ENCODE assay signal across 8 cellular contexts in genomic region chr22:36027579-36027959, GRCh38. TPM values are rescaled to one million over a fixed set of nuclear protein-coding genes. Genes with fewer than 3 reads are reported as not detected.
DNase-seq lines count a peak whose midpoint lies in the region; ATAC-seq and TF ChIP-seq lines count a peak whose summit lies in the region.

No MANE protein-coding gene starts in this region.

- no peak for ATAC-seq in activated CD4-positive, CD25-positive, alpha-beta regulatory T cell treated with anti-CD3 and anti-CD28 coated beads, Interleukin-2, amount 50 U/mL, for 24 hours
- ATAC-seq in HG03095 (IDR thresholded peaks at IDR 0.05; ENCODE audit: unreplicated experiment), result no peak

- peaks cover 9% of the 10 kb centered on the region for H3K36me3 ChIP-seq in SK-N-MC (ENCODE audit: insufficient read depth, low read length)

- H3K4me3 ChIP-seq in SK-N-MC, result peak overlapping the region; percentile 78

- peaks cover 48% of the 10 kb centered on the region for H3K27me3 Mint-ChIP-seq in T-helper 1 cell treated with Interleukin-12 subunit alpha and Interleukin-12 subunit beta and Interleukin-4 antibody, amounts not matched to agents 30 μg/mL and 1 μg/mL, for 36 hours (ENCODE audit: low read depth)
- H3K27me3 Mint-ChIP-seq in endothelial cell (ENCODE audit: unreplicated experiment) (peaks cover 19% of the 10 kb centered on the region), nephron progenitor cell (ENCODE audit: low read depth, poor library complexity) (no peaks in the 10 kb centered on the region)

- H3K27ac ChIP-seq in SK-N-MC, result peak overlapping the region; percentile 2; the same call in 1 of the 2 replicates

- H3K9me3 Mint-ChIP-seq in T-helper 1 cell treated with Interleukin-12 subunit alpha and Interleukin-12 subunit beta and Interleukin-4 antibody, amounts not matched to agents 30 μg/mL and 1 μg/mL, for 36 hours, result no peaks in the 10 kb centered on the region
- no peaks in the 10 kb centered on the region for H3K9me3 Mint-ChIP-seq in endothelial cell (ENCODE audit: unreplicated experiment)
- H3K9me3 Mint-ChIP-seq in nephron progenitor cell, result no peaks in the 10 kb centered on the region

- no peaks in the 10 kb centered on the region for H3K9me3 ChIP-seq in SK-N-MC (ENCODE audit: low read depth, low read length)

- peak overlapping the region; percentile 77 for H3K4me3 Mint-ChIP-seq in T-helper 1 cell treated with Interleukin-12 subunit alpha and Interleukin-12 subunit beta and Interleukin-4 antibody, amounts not matched to agents 30 μg/mL and 1 μg/mL, for 36 hours
- H3K4me3 Mint-ChIP-seq in endothelial cell (ENCODE audit: unreplicated experiment), result peak overlapping the region; percentile 95
- H3K4me3 Mint-ChIP-seq in nephron progenitor cell, result peak overlapping the region; percentile 95

- peak overlapping the region; percentile 68 for H3K9ac ChIP-seq in SK-N-MC (ENCODE audit: insufficient read length)

- peaks cover 13% of the 10 kb centered on the region for H3K4me1 Mint-ChIP-seq in T-helper 1 cell treated with Interleukin-12 subunit alpha and Interleukin-12 subunit beta and Interleukin-4 antibody, amounts not matched to agents 30 μg/mL and 1 μg/mL, for 36 hours (ENCODE audit: low read depth)
- H3K4me1 Mint-ChIP-seq in endothelial cell (ENCODE audit: unreplicated experiment) (peaks cover 36% of the 10 kb centered on the region), nephron progenitor cell (peaks cover 58% of the 10 kb centered on the region)

- TF ChIP-seq CTCF in endothelial cell (IDR thresholded peaks at IDR 0.05; ENCODE audit: unreplicated experiment) (no peak), nephron progenitor cell (IDR thresholded peaks at IDR 0.05) (no peak)

- H3K36me3 Mint-ChIP-seq in T-helper 1 cell treated with Interleukin-12 subunit alpha and Interleukin-12 subunit beta and Interleukin-4 antibody, amounts not matched to agents 30 μg/mL and 1 μg/mL, for 36 hours (ENCODE audit: low read depth), result no peaks in the 10 kb centered on the region
- H3K36me3 Mint-ChIP-seq in endothelial cell (ENCODE audit: low read depth, unreplicated experiment) (peaks cover 8% of the 10 kb centered on the region), nephron progenitor cell (ENCODE audit: low read depth) (peaks cover 14% of the 10 kb centered on the region)

- peak overlapping the region; percentile 38 for H3K27ac Mint-ChIP-seq in T-helper 1 cell treated with Interleukin-12 subunit alpha and Interleukin-12 subunit beta and Interleukin-4 antibody, amounts not matched to agents 30 μg/mL and 1 μg/mL, for 36 hours
- H3K27ac Mint-ChIP-seq in endothelial cell (ENCODE audit: unreplicated experiment), result peak overlapping the region; percentile 94
- H3K27ac Mint-ChIP-seq in nephron progenitor cell, result peak overlapping the region; percentile 80

- no peak for DNase-seq in T-helper 1 cell
- no peak for DNase-seq in SK-N-MC (ENCODE audit: low read depth, low spot score)
- no peak for DNase-seq in endothelial cell (ENCODE audit: low spot score)
- peak; percentile 16 for DNase-seq in nephron progenitor cell
- no peak for DNase-seq in SHP77 treated with DMSO at 0.1 percent for 48 hours (lab: John Stamatoyannopoulos, UW)

RNA-seq across cellular contexts. Expression of gene RBFOX2, which starts 1.1 kb away (rescaled TPM):
- 228 TPM for total RNA-seq in endothelial cell (ENCODE audit: unreplicated experiment)

Comparison
In these comparisons a context has a peak if more than half of its experiments do, and no peak if none do; other contexts are left out.
1. H3K27ac Mint-ChIP-seq: peak in every context shown above with its lines; median percentile 94 in endothelial cell; 80 in nephron progenitor cell; 38 in T-helper 1 cell treated with Interleukin-12 subunit alpha and Interleukin-12 subunit beta and Interleukin-4 antibody, amounts not matched to agents 30 μg/mL and 1 μg/mL, for 36 hours.